In genomic region chr10:66746711-66747110, GRCh38 we compare ENCODE assay signal across 28 cellular contexts.
"Had no signal": no experiment of that assay in that cellular context is flagged by ENCODE, and none has a peak within 500 bp of the region (broad histone marks: within the 10 kb centered on the region; RNA-seq: fewer than 3 reads in every experiment).

No MANE protein-coding gene starts in this region.

- H3K36me3 ChIP-seq: tibial nerve, vagina had no signal

- H3K27ac Mint-ChIP-seq: activated CD4-positive, alpha-beta memory T cell treated with anti-CD3 and anti-CD28 coated beads, Interleukin-2, amount 10 ng/mL, durations not matched to agents 7 days and 5 days; activated CD8-positive, alpha-beta memory T cell treated with anti-CD3 and anti-CD28 coated beads, Interleukin-2, amount 10 ng/mL, durations not matched to agents 7 days and 5 days; activated naive CD8-positive, alpha-beta T cell treated with anti-CD3 and anti-CD28 coated beads, Interleukin-2, amount 10 ng/mL, durations not matched to agents 7 days and 5 days; activated T-helper 17 cell treated with anti-CD3 and anti-CD28 coated beads, Interleukin-2, amount 50 U/mL, for 72 hours; brain; nephron progenitor cell; stimulated activated naive CD8-positive, alpha-beta T cell treated with anti-CD3 and anti-CD28 coated beads, Interleukin-15, Interleukin-2, amounts not matched to agents 100 ng/mL and 50 ng/mL, for 24 hours; T-helper 2 cell treated with Interferon-gamma antibody and Interleukin-4, amounts not matched to agents 5 μg/mL and 100 μg/mL, for 36 hours had no signal

- FAIRE-seq: endometrium had no signal

- H3K4me1 ChIP-seq: tibial nerve, vagina had no signal

- H3K4me3 Mint-ChIP-seq: activated CD4-positive, alpha-beta memory T cell treated with anti-CD3 and anti-CD28 coated beads, Interleukin-2, amount 10 ng/mL, durations not matched to agents 7 days and 5 days; activated CD8-positive, alpha-beta memory T cell treated with anti-CD3 and anti-CD28 coated beads, Interleukin-2, amount 10 ng/mL, durations not matched to agents 7 days and 5 days; activated naive CD8-positive, alpha-beta T cell treated with anti-CD3 and anti-CD28 coated beads, Interleukin-2, amount 10 ng/mL, durations not matched to agents 7 days and 5 days; activated T-helper 17 cell treated with anti-CD3 and anti-CD28 coated beads, Interleukin-2, amount 50 U/mL, for 72 hours; brain; central memory CD8-positive, alpha-beta T cell; nephron progenitor cell; stimulated activated naive CD8-positive, alpha-beta T cell treated with anti-CD3 and anti-CD28 coated beads, Interleukin-15, Interleukin-2, amounts not matched to agents 100 ng/mL and 50 ng/mL, for 24 hours; T-helper 2 cell treated with Interferon-gamma antibody and Interleukin-4, amounts not matched to agents 5 μg/mL and 100 μg/mL, for 36 hours had no signal

- H3K4me1 Mint-ChIP-seq: activated CD4-positive, alpha-beta memory T cell treated with anti-CD3 and anti-CD28 coated beads, Interleukin-2, amount 10 ng/mL, durations not matched to agents 7 days and 5 days; activated CD8-positive, alpha-beta memory T cell treated with anti-CD3 and anti-CD28 coated beads, Interleukin-2, amount 10 ng/mL, durations not matched to agents 7 days and 5 days; activated naive CD8-positive, alpha-beta T cell treated with anti-CD3 and anti-CD28 coated beads, Interleukin-2, amount 10 ng/mL, durations not matched to agents 7 days and 5 days; activated T-helper 17 cell treated with anti-CD3 and anti-CD28 coated beads, Interleukin-2, amount 50 U/mL, for 72 hours; central memory CD8-positive, alpha-beta T cell; nephron progenitor cell had no signal

- H3K36me3 Mint-ChIP-seq: activated CD8-positive, alpha-beta memory T cell treated with anti-CD3 and anti-CD28 coated beads, Interleukin-2, amount 10 ng/mL, durations not matched to agents 7 days and 5 days; activated naive CD8-positive, alpha-beta T cell treated with anti-CD3 and anti-CD28 coated beads, Interleukin-2, amount 10 ng/mL, durations not matched to agents 7 days and 5 days; brain had no signal

- H3K9me3 Mint-ChIP-seq: T-helper 2 cell treated with Interferon-gamma antibody and Interleukin-4, amounts not matched to agents 5 μg/mL and 100 μg/mL, for 36 hours had no signal

- H3K27ac ChIP-seq: coronary artery, skin epidermis, tibial nerve, vagina had no signal

- H3K4me3 ChIP-seq: coronary artery, lung, skin epidermis, tibial nerve, vagina had no signal

- H3K9me3 ChIP-seq: tibial nerve, vagina had no signal

- ATAC-seq: activated CD8-positive, alpha-beta memory T cell treated with anti-CD3 and anti-CD28 coated beads, Interleukin-2, amount 10 ng/mL, durations not matched to agents 7 days and 5 days; esophagus mucosa; left lobe of liver had no signal

- DNase-seq: activated CD4-positive, alpha-beta memory T cell treated with anti-CD3 and anti-CD28 coated beads, Interleukin-2, amount 10 ng/mL, durations not matched to agents 7 days and 5 days; activated CD4-positive, alpha-beta T cell treated with anti-CD3 and anti-CD28 coated beads for 48 hours; activated CD4-positive, CD25-positive, alpha-beta regulatory T cell; activated CD8-positive, alpha-beta memory T cell treated with anti-CD3 and anti-CD28 coated beads, Interleukin-2, amount 10 ng/mL, durations not matched to agents 7 days and 5 days; activated naive CD4-positive, alpha-beta T cell; activated naive CD8-positive, alpha-beta T cell treated with anti-CD3 and anti-CD28 coated beads, Interleukin-2, amount 10 ng/mL, durations not matched to agents 7 days and 5 days; amygdala; islet precursor cell; midbrain; nephron progenitor cell; nucleus accumbens; posterior cingulate gyrus; retina; stimulated activated CD4-positive, alpha-beta T cell treated with anti-CD3 and anti-CD28 coated beads, Interleukin-15, amount 100 ng/mL, for 24 hours; stimulated activated CD4-positive, alpha-beta T cell treated with anti-CD3 and anti-CD28 coated beads, Interleukin-2, amount 100 ng/mL, for 48 hours had no signal

- H3K27me3 Mint-ChIP-seq: activated CD4-positive, alpha-beta memory T cell treated with anti-CD3 and anti-CD28 coated beads, Interleukin-2, amount 10 ng/mL, durations not matched to agents 7 days and 5 days; activated CD8-positive, alpha-beta memory T cell treated with anti-CD3 and anti-CD28 coated beads, Interleukin-2, amount 10 ng/mL, durations not matched to agents 7 days and 5 days; activated naive CD8-positive, alpha-beta T cell treated with anti-CD3 and anti-CD28 coated beads, Interleukin-2, amount 10 ng/mL, durations not matched to agents 7 days and 5 days; activated T-helper 17 cell treated with anti-CD3 and anti-CD28 coated beads, Interleukin-2, amount 50 U/mL, for 72 hours; brain; central memory CD8-positive, alpha-beta T cell; stimulated activated naive CD8-positive, alpha-beta T cell treated with anti-CD3 and anti-CD28 coated beads, Interleukin-15, Interleukin-2, amounts not matched to agents 100 ng/mL and 50 ng/mL, for 24 hours had no signal

- H3K27me3 ChIP-seq: tibial nerve, vagina had no signal
